Comparison of ENCODE assay signal across 2 cellular contexts in the genomic region with DNA sequence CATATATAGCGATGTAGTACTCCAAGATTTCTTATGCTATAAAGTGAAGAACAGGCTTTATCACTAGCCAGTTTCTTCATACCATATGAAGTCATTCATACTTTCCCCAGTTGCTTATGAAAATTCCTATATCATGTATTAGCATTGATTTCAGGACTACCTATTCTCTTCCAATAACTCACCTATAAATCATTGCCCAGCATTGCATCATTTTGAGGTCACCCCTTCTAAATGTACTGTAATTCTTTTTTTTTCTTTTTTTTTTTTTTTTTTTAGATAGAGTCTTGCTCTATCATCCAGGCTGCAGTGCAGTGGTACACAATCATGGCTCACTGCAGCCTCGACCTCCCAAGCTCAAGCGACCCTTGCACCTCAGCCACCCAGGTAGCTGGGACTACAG.
TF ChIP-seq lines count a peak whose summit lies in the region.

No MANE protein-coding gene starts in this region.

TF ChIP-seq in HCT116, 20 proteins besides CTCF, POLR2A, EP300 and RAD21:
- TF ChIP-seq EZH2phosphoT487 (IDR thresholded peaks at IDR 0.05; ENCODE audit: borderline replicate concordance) (no peak), JUND (IDR thresholded peaks at IDR 0.05) (no peak), ZNF274 (IDR thresholded peaks at IDR 0.05; ENCODE audit: low read depth, low read length) (no peak), CBX3 (IDR thresholded peaks at IDR 0.05; ENCODE audit: low read depth) (no peak), CEBPB (IDR thresholded peaks at IDR 0.05; ENCODE audit: low read depth) (peak; percentile 44)

TF ChIP-seq in K562, 482 proteins besides CTCF, POLR2A, EP300 and RAD21:
- TF ChIP-seq KAT7 (CRISPR knock-in tag; IDR thresholded peaks at IDR 0.05; ENCODE audit: borderline replicate concordance) = no peak
- TF ChIP-seq GABPB2 (CRISPR knock-in tag; conservative IDR thresholded peaks at IDR 0.05) = no peak
- TF ChIP-seq, protein P1, sequence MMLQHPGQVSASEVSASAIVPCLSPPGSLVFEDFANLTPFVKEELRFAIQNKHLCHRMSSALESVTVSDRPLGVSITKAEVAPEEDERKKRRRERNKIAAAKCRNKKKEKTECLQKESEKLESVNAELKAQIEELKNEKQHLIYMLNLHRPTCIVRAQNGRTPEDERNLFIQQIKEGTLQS (IDR thresholded peaks at IDR 0.05) = peak; percentile 69
- TF ChIP-seq, protein P1 (CRISPR knock-in tag; conservative IDR thresholded peaks at IDR 0.05) = no peak
- TF ChIP-seq CBX2 (IDR thresholded peaks at IDR 0.05; ENCODE audit: insufficient read depth, low read length, poor library complexity, severe bottlenecking) = no peak
- TF ChIP-seq ZNF384 (IDR thresholded peaks at IDR 0.05; ENCODE audit: low read depth, low read length) = 0 out of 2 replicates have a peak, but pooled peaks have one; percentile 12
- TF ChIP-seq TRIM24 (IDR thresholded peaks at IDR 0.05) = peak; percentile 32 to 69; a peak in 3 of 4 replicates
- no peak for TF ChIP-seq NFIX (CRISPR knock-in tag; IDR thresholded peaks at IDR 0.05; ENCODE audit: low read depth)
- TF ChIP-seq, protein P2, sequence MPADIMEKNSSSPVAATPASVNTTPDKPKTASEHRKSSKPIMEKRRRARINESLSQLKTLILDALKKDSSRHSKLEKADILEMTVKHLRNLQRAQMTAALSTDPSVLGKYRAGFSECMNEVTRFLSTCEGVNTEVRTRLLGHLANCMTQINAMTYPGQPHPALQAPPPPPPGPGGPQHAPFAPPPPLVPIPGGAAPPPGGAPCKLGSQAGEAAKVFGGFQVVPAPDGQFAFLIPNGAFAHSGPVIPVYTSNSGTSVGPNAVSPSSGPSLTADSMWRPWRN (IDR thresholded peaks at IDR 0.05; ENCODE audit: low read depth) = 0 out of 2 replicates have a peak, but pooled peaks have one; percentile 21
- no peak for TF ChIP-seq SMARCA4 (IDR thresholded peaks at IDR 0.05)
- no peak for TF ChIP-seq FOXP1 (CRISPR knock-in tag; IDR thresholded peaks at IDR 0.05)
- peak; percentile 36; the same call in 1 of the 2 replicates for TF ChIP-seq CEBPG (CRISPR knock-in tag; IDR thresholded peaks at IDR 0.05)
- peak; percentile 49 to 70 for TF ChIP-seq CEBPG (tag; conservative IDR thresholded peaks at IDR 0.05 in 1 of 2, IDR thresholded peaks at IDR 0.05 in 1 of 2)
- TF ChIP-seq, protein P3, sequence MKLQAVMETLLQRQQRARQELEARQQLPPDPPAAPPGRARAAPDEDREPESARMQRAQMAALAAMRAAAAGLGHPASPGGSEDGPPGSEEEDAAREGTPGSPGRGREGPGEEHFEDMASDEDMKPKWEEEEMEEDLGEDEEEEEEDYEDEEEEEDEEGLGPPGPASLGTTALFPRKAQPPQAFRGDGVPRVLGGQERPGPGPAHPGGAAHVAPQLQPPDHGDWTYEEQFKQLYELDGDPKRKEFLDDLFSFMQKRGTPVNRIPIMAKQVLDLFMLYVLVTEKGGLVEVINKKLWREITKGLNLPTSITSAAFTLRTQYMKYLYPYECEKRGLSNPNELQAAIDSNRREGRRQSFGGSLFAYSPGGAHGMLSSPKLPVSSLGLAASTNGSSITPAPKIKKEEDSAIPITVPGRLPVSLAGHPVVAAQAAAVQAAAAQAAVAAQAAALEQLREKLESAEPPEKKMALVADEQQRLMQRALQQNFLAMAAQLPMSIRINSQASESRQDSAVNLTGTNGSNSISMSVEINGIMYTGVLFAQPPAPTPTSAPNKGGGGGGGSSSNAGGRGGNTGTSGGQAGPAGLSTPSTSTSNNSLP (IDR thresholded peaks at IDR 0.05; ENCODE audit: borderline replicate concordance, low read depth, low read length) = no peak
- no peak for TF ChIP-seq ZNF511 (CRISPR knock-in tag; IDR thresholded peaks at IDR 0.05)
- TF ChIP-seq CEBPB (tag; IDR thresholded peaks at IDR 0.05) = peak; percentile 39; the same call in 1 of the 2 replicates
- TF ChIP-seq, protein P4, sequence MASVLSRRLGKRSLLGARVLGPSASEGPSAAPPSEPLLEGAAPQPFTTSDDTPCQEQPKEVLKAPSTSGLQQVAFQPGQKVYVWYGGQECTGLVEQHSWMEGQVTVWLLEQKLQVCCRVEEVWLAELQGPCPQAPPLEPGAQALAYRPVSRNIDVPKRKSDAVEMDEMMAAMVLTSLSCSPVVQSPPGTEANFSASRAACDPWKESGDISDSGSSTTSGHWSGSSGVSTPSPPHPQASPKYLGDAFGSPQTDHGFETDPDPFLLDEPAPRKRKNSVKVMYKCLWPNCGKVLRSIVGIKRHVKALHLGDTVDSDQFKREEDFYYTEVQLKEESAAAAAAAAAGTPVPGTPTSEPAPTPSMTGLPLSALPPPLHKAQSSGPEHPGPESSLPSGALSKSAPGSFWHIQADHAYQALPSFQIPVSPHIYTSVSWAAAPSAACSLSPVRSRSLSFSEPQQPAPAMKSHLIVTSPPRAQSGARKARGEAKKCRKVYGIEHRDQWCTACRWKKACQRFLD (CRISPR knock-in tag; IDR thresholded peaks at IDR 0.05) = no peak
- no peak for TF ChIP-seq ATF1 (CRISPR knock-in tag; IDR thresholded peaks at IDR 0.05)
- no peak for TF ChIP-seq ATF1 (tag; IDR thresholded peaks at IDR 0.05)
